In genomic region chr5:107458322-107458721, GRCh38 we compare ENCODE assay signal across 36 cellular contexts.
"Had no signal": no experiment of that assay in that cellular context is flagged by ENCODE, and none has a peak within 500 bp of the region (broad histone marks: within the 10 kb centered on the region; RNA-seq: fewer than 3 reads in every experiment).

No MANE protein-coding gene starts in this region.

- H3K36me3 ChIP-seq: adrenal gland, breast epithelium, cardiac muscle cell, colonic mucosa, WERI-Rb-1 had no signal

- H3K9me3 ChIP-seq: adrenal gland, breast epithelium, colonic mucosa had no signal

- H3K9me3 Mint-ChIP-seq: activated B cell treated with CpG ODN at 0.5 μM for 24 hours; activated CD4-positive, alpha-beta memory T cell treated with anti-CD3 and anti-CD28 coated beads for 36 hours; activated CD4-positive, alpha-beta T cell treated with anti-CD3 and anti-CD28 coated beads, Interleukin-2, amount 10 ng/mL, durations not matched to agents 24 days and 14 days; activated naive CD4-positive, alpha-beta T cell treated with anti-CD3 and anti-CD28 coated beads for 36 hours; activated naive CD4-positive, alpha-beta T cell treated with anti-CD3 and anti-CD28 coated beads, Interleukin-2, amount 50 U/mL, for 24 hours; activated naive CD8-positive, alpha-beta T cell treated with anti-CD3 and anti-CD28 coated beads for 36 hours; activated naive CD8-positive, alpha-beta T cell treated with anti-CD3 and anti-CD28 coated beads, Interleukin-2, amount 50 U/mL, for 24 hours; activated T-helper 1 cell treated with anti-CD3 and anti-CD28 coated beads, Interleukin-12 subunit alpha, Interleukin-12 subunit beta, Interleukin-2, Interleukin-4 antibody, amounts not matched to agents 30 ng/mL and 10 ng/mL and 1 ng/mL, durations not matched to agents 14 hours and 24 hours and 36 hours; activated T-helper 2 cell treated with anti-CD3 and anti-CD28 coated beads, Interferon-gamma antibody, Interleukin-2, Interleukin-4, amounts not matched to agents 10 μg/mL and 5 μg/mL and 100 μg/mL, durations not matched to agents 14 hours and 24 hours and 36 hours; T-helper 2 cell treated with Interferon-gamma antibody and Interleukin-4, amounts not matched to agents 5 μg/mL and 100 μg/mL, for 36 hours had no signal

- H3K4me3 Mint-ChIP-seq: activated B cell treated with CpG ODN at 0.5 μM for 24 hours; activated CD4-positive, alpha-beta memory T cell treated with anti-CD3 and anti-CD28 coated beads for 36 hours; activated CD4-positive, alpha-beta T cell treated with anti-CD3 and anti-CD28 coated beads for 36 hours; activated CD4-positive, alpha-beta T cell treated with anti-CD3 and anti-CD28 coated beads, Interleukin-2, amount 10 ng/mL, durations not matched to agents 24 days and 14 days; activated CD8-positive, alpha-beta memory T cell treated with anti-CD3 and anti-CD28 coated beads, Interleukin-2, amount 10 ng/mL, durations not matched to agents 7 days and 5 days; activated CD8-positive, alpha-beta T cell treated with anti-CD3 and anti-CD28 coated beads, Interleukin-2, amount 10 ng/mL, durations not matched to agents 7 days and 5 days; activated naive CD4-positive, alpha-beta T cell treated with anti-CD3 and anti-CD28 coated beads for 36 hours; activated naive CD4-positive, alpha-beta T cell treated with anti-CD3 and anti-CD28 coated beads, Interleukin-2, amount 50 U/mL, for 24 hours; activated naive CD8-positive, alpha-beta T cell treated with anti-CD3 and anti-CD28 coated beads for 36 hours; activated naive CD8-positive, alpha-beta T cell treated with anti-CD3 and anti-CD28 coated beads, Interleukin-2, amount 50 U/mL, for 24 hours; activated T-helper 1 cell treated with anti-CD3 and anti-CD28 coated beads, Interleukin-12 subunit alpha, Interleukin-12 subunit beta, Interleukin-2, Interleukin-4 antibody, amounts not matched to agents 30 ng/mL and 10 ng/mL and 1 ng/mL, durations not matched to agents 14 hours and 24 hours and 36 hours; brain; T-helper 17 cell; T-helper 2 cell treated with Interferon-gamma antibody and Interleukin-4, amounts not matched to agents 5 μg/mL and 100 μg/mL, for 36 hours had no signal

- FAIRE-seq: endometrium, frontal cortex had no signal

- ATAC-seq: activated CD4-positive, alpha-beta T cell treated with anti-CD3 and anti-CD28 coated beads for 36 hours; activated CD8-positive, alpha-beta memory T cell treated with anti-CD3 and anti-CD28 coated beads, Interleukin-2, amount 10 ng/mL, durations not matched to agents 7 days and 5 days; activated CD8-positive, alpha-beta T cell treated with anti-CD3 and anti-CD28 coated beads, Interleukin-2, amount 10 ng/mL, durations not matched to agents 7 days and 5 days; activated naive CD8-positive, alpha-beta T cell treated with anti-CD3 and anti-CD28 coated beads, Interleukin-2, amount 50 U/mL, for 24 hours; esophagus mucosa; T-helper 17 cell had no signal

- H3K27ac Mint-ChIP-seq: activated B cell treated with CpG ODN at 0.5 μM for 24 hours; activated CD4-positive, alpha-beta memory T cell treated with anti-CD3 and anti-CD28 coated beads for 36 hours; activated CD4-positive, alpha-beta T cell treated with anti-CD3 and anti-CD28 coated beads for 36 hours; activated CD4-positive, alpha-beta T cell treated with anti-CD3 and anti-CD28 coated beads, Interleukin-2, amount 10 ng/mL, durations not matched to agents 24 days and 14 days; activated CD8-positive, alpha-beta memory T cell treated with anti-CD3 and anti-CD28 coated beads, Interleukin-2, amount 10 ng/mL, durations not matched to agents 7 days and 5 days; activated CD8-positive, alpha-beta T cell treated with anti-CD3 and anti-CD28 coated beads, Interleukin-2, amount 10 ng/mL, durations not matched to agents 7 days and 5 days; activated naive CD4-positive, alpha-beta T cell treated with anti-CD3 and anti-CD28 coated beads for 36 hours; activated naive CD4-positive, alpha-beta T cell treated with anti-CD3 and anti-CD28 coated beads, Interleukin-2, amount 50 U/mL, for 24 hours; activated naive CD8-positive, alpha-beta T cell treated with anti-CD3 and anti-CD28 coated beads for 36 hours; activated naive CD8-positive, alpha-beta T cell treated with anti-CD3 and anti-CD28 coated beads, Interleukin-2, amount 50 U/mL, for 24 hours; activated T-helper 1 cell treated with anti-CD3 and anti-CD28 coated beads, Interleukin-12 subunit alpha, Interleukin-12 subunit beta, Interleukin-2, Interleukin-4 antibody, amounts not matched to agents 30 ng/mL and 10 ng/mL and 1 ng/mL, durations not matched to agents 14 hours and 24 hours and 36 hours; activated T-helper 2 cell treated with anti-CD3 and anti-CD28 coated beads, Interferon-gamma antibody, Interleukin-2, Interleukin-4, amounts not matched to agents 10 μg/mL and 5 μg/mL and 100 μg/mL, durations not matched to agents 14 hours and 24 hours and 36 hours; brain; T-helper 17 cell; T-helper 2 cell treated with Interferon-gamma antibody and Interleukin-4, amounts not matched to agents 5 μg/mL and 100 μg/mL, for 36 hours had no signal

- H3K4me1 ChIP-seq: adrenal gland, breast epithelium, colonic mucosa had no signal

- H3K4me3 ChIP-seq: adrenal gland, breast epithelium, cardiac muscle cell, colonic mucosa had no signal

- DNase-seq: activated B cell treated with CpG ODN at 0.5 μM for 24 hours; activated CD4-positive, alpha-beta memory T cell treated with anti-CD3 and anti-CD28 coated beads for 36 hours; activated CD4-positive, alpha-beta T cell treated with anti-CD3 and anti-CD28 coated beads for 36 hours; activated CD4-positive, alpha-beta T cell treated with anti-CD3 and anti-CD28 coated beads, Interleukin-2, amount 10 ng/mL, durations not matched to agents 24 days and 14 days; activated CD4-positive, CD25-positive, alpha-beta regulatory T cell treated with anti-CD3 and anti-CD28 coated beads, Interleukin-2, amount 50 U/mL, for 72 hours; activated CD8-positive, alpha-beta memory T cell treated with anti-CD3 and anti-CD28 coated beads, Interleukin-2, amount 10 ng/mL, durations not matched to agents 7 days and 5 days; activated CD8-positive, alpha-beta memory T cell treated with anti-CD3 and anti-CD28 coated beads, Interleukin-2, amount 50 U/mL, for 4 hours; activated CD8-positive, alpha-beta T cell treated with anti-CD3 and anti-CD28 coated beads, Interleukin-2, amount 10 ng/mL, durations not matched to agents 7 days and 5 days; activated effector memory CD4-positive, alpha-beta T cell treated with anti-CD3 and anti-CD28 coated beads, Interleukin-2, amount 50 U/mL, for 16 hours; activated naive CD4-positive, alpha-beta T cell treated with anti-CD3 and anti-CD28 coated beads for 36 hours; activated naive CD8-positive, alpha-beta T cell treated with anti-CD3 and anti-CD28 coated beads for 36 hours; activated naive CD8-positive, alpha-beta T cell treated with anti-CD3 and anti-CD28 coated beads, Interleukin-2, amount 50 U/mL, for 24 hours; activated T-cell treated with anti-CD3 and anti-CD28 coated beads, Interleukin-2, amount 50 U/mL, for 1 hour; activated T-cell treated with anti-CD3 and anti-CD28 coated beads, Interleukin-2, amount 50 U/mL, for 48 hours; adrenal gland; amygdala; aorta; central memory CD4-positive, alpha-beta T cell; cerebellar nuclear complex; colonic mucosa; effector CD8-positive, alpha-beta T cell; foreskin fibroblast; head of caudate nucleus; T-helper 17 cell; T1000; WERI-Rb-1 had no signal

- H3K27ac ChIP-seq: adrenal gland, breast epithelium, cardiac muscle cell, colonic mucosa, WERI-Rb-1 had no signal

- H3K4me1 Mint-ChIP-seq: activated B cell treated with CpG ODN at 0.5 μM for 24 hours; activated CD4-positive, alpha-beta T cell treated with anti-CD3 and anti-CD28 coated beads for 36 hours; activated CD4-positive, alpha-beta T cell treated with anti-CD3 and anti-CD28 coated beads, Interleukin-2, amount 10 ng/mL, durations not matched to agents 24 days and 14 days; activated CD8-positive, alpha-beta memory T cell treated with anti-CD3 and anti-CD28 coated beads, Interleukin-2, amount 10 ng/mL, durations not matched to agents 7 days and 5 days; activated naive CD4-positive, alpha-beta T cell treated with anti-CD3 and anti-CD28 coated beads, Interleukin-2, amount 50 U/mL, for 24 hours; activated naive CD8-positive, alpha-beta T cell treated with anti-CD3 and anti-CD28 coated beads for 36 hours; activated naive CD8-positive, alpha-beta T cell treated with anti-CD3 and anti-CD28 coated beads, Interleukin-2, amount 50 U/mL, for 24 hours; T-helper 17 cell had no signal

- H3K27me3 ChIP-seq: adrenal gland, breast epithelium, cardiac muscle cell, colonic mucosa had no signal

- H3K36me3 Mint-ChIP-seq: activated CD4-positive, alpha-beta memory T cell treated with anti-CD3 and anti-CD28 coated beads for 36 hours; activated CD8-positive, alpha-beta memory T cell treated with anti-CD3 and anti-CD28 coated beads, Interleukin-2, amount 10 ng/mL, durations not matched to agents 7 days and 5 days; activated naive CD4-positive, alpha-beta T cell treated with anti-CD3 and anti-CD28 coated beads, Interleukin-2, amount 50 U/mL, for 24 hours; activated naive CD8-positive, alpha-beta T cell treated with anti-CD3 and anti-CD28 coated beads for 36 hours; brain had no signal

- H3K27me3 Mint-ChIP-seq: activated naive CD8-positive, alpha-beta T cell treated with anti-CD3 and anti-CD28 coated beads, Interleukin-2, amount 50 U/mL, for 24 hours had no signal
